Comparison of ENCODE assay signal across 9 cellular contexts in the genomic region with DNA sequence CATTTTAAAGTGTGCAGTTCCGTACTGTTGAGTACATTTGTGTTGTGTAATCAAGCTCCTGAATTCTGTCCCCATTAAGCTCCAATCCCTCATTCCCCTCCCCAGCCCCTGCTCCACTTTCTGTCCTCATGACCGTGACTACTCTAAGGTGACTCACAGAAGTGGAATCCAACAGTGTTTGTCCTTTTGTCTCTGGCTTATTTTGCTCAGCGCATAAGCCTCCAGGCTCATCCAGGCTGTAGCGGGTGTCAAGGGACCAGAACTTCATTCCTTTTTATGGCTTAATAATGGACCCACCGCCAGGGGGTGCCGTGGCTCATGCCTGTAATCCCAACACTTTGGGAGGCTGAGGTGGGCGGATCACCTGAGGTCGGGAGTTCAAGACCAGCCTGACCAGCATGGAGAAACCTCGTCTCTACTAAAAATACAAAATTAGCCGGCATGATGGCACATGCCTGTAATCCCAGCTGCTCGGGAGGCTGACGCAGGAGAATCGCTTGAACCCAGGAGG. TPM values are rescaled to one million over a fixed set of nuclear protein-coding genes. Genes with fewer than 3 reads are reported as not detected.
DNase-seq lines count a peak whose midpoint lies in the region; TF ChIP-seq lines count a peak whose summit lies in the region.
"Not testable (repeated sequence)": the region's sequence is repeated elsewhere in the genome, so short reads cannot be mapped to it uniquely, and the experiment has no call there.
"Had no signal": no experiment of that assay in that cellular context is flagged by ENCODE, and none has a peak within 500 bp of the region (broad histone marks: within the 10 kb centered on the region; RNA-seq: fewer than 3 reads in every experiment).

No MANE protein-coding gene starts in this region.

- not testable (repeated sequence) for H3K9me3 Mint-ChIP-seq in brain; osteocyte (ENCODE audit: unreplicated experiment)

- in situ Hi-C loops in G401 (cut with HindIII; ENCODE audit: low sequenced_read_pairs) (loop anchor here (10.0 to 25.0 kb wide), 2 partner anchors 150 to 262 kb away; a partner anchor contains a TSS), KBM-7 (cut with MboI; ENCODE audit: low pct_unique_long_range_greater_than_20kb, low sequenced_read_pairs) (loop anchor here (10.0 kb wide), 1 partner anchor 72 kb away; a partner anchor contains a TSS)

- DNase-seq in A172 (ENCODE audit: low spot score) (peak; percentile 99), G401 (ENCODE audit: low spot score) (peak; percentile 63), KBM-7 (peak; percentile 80), NOMO-1 treated with DMSO at 0.1 percent for 48 hours (lab: John Stamatoyannopoulos, UW; ENCODE audit: unreplicated experiment) (peak; percentile 36), foreskin melanocyte (peak; percentile 97)
- DNase-seq in activated CD4-positive, CD25-positive, alpha-beta regulatory T cell treated with anti-CD3 and anti-CD28 coated beads, Interleukin-2, amount 50 U/mL, for 72 hours: peak; percentile 57
- DNase-seq in osteocyte (ENCODE audit: extremely low spot score, unreplicated experiment): not testable (repeated sequence)

- H3K27ac Mint-ChIP-seq in brain (peak overlapping the region; percentile 67 to 95 (median 86)), osteocyte (ENCODE audit: unreplicated experiment) (peak overlapping the region; percentile 85)

- peak overlapping the region; percentile 18 to 64 (median 36) for H3K4me3 Mint-ChIP-seq in brain
- H3K4me3 Mint-ChIP-seq in osteocyte (ENCODE audit: unreplicated experiment): not testable (repeated sequence)

- TF ChIP-seq CTCF in brain (conservative IDR thresholded peaks at IDR 0.05) (peak in 1 of 2 experiments; percentile 48), osteocyte (IDR thresholded peaks at IDR 0.05) (peak; percentile 67)

- not testable (repeated sequence) for H3K27me3 Mint-ChIP-seq in brain; osteocyte (ENCODE audit: unreplicated experiment)

- H3K36me3 Mint-ChIP-seq in brain; osteocyte (ENCODE audit: unreplicated experiment): not testable (repeated sequence)

- H3K4me1 Mint-ChIP-seq in brain (peaks cover 57% of the 10 kb centered on the region), osteocyte (ENCODE audit: unreplicated experiment) (peaks cover 37% of the 10 kb centered on the region)

RNA-seq across cellular contexts. Expression of a gene that starts 2.1 kb away (rescaled TPM):
- total RNA-seq in A172 (2014; rRNA removed; shearing (Covaris generic)): 71.9 and 87.2 TPM in 2 replicates
- 428 and 493 TPM in 2 replicates for total RNA-seq in G401 (2014; rRNA removed; shearing (Covaris generic))
- 125 TPM for polyA plus RNA-seq in brain (ENCODE audit: insufficient read depth, low read depth, low replicate concordance)
- total RNA-seq in osteocyte: 48.2 and 49.7 TPM in 2 replicates

RNA-seq across cellular contexts. Expression of a gene that starts 7.2 kb away (rescaled TPM):
- total RNA-seq in A172 (2014; rRNA removed; shearing (Covaris generic)): 9.9 and 10.0 TPM in 2 replicates
- total RNA-seq in G401 (2014; rRNA removed; shearing (Covaris generic)): 14.6 and 19.4 TPM in 2 replicates
- polyA plus RNA-seq in brain (ENCODE audit: insufficient read depth, low read depth, low replicate concordance): 188 TPM
- total RNA-seq in osteocyte: 0.32 and 0.44 TPM in 2 replicates
- total RNA-seq: subcutaneous adipose tissue had no signal

RNA-seq across cellular contexts. Expression of a gene that starts 8.2 kb away (rescaled TPM):
- total RNA-seq in A172 (2014; rRNA removed; shearing (Covaris generic)): 83.8 and 94.2 TPM in 2 replicates
- 45.5 and 47.6 TPM in 2 replicates for total RNA-seq in G401 (2014; rRNA removed; shearing (Covaris generic))
- 37.7 TPM for polyA plus RNA-seq in brain (ENCODE audit: insufficient read depth, low read depth, low replicate concordance)
- total RNA-seq in osteocyte: 41.5 and 41.7 TPM in 2 replicates

RNA-seq across cellular contexts. Expression of a gene that starts 13.4 kb away (rescaled TPM):
- total RNA-seq in A172 (2014; rRNA removed; shearing (Covaris generic)): 2.1 and 4.0 TPM in 2 replicates
- 20.0 and 26.4 TPM in 2 replicates for total RNA-seq in G401 (2014; rRNA removed; shearing (Covaris generic))
- polyA plus RNA-seq in brain (ENCODE audit: insufficient read depth, low read depth, low replicate concordance): 0.39 TPM
- total RNA-seq in osteocyte: 2.6 and 3.1 TPM in 2 replicates

RNA-seq across cellular contexts. Expression of a gene that starts 14.1 kb away (rescaled TPM):
- 15.0 and 25.3 TPM in 2 replicates for total RNA-seq in A172 (2014; rRNA removed; shearing (Covaris generic))
- total RNA-seq in G401 (2014; rRNA removed; shearing (Covaris generic)): 42.3 and 43.1 TPM in 2 replicates
- 8.7 TPM for polyA plus RNA-seq in brain (ENCODE audit: insufficient read depth, low read depth, low replicate concordance)
- total RNA-seq in osteocyte: 11.3 and 17.3 TPM in 2 replicates
